Comparison of ENCODE assay signal across 8 cellular contexts in the genomic region with DNA sequence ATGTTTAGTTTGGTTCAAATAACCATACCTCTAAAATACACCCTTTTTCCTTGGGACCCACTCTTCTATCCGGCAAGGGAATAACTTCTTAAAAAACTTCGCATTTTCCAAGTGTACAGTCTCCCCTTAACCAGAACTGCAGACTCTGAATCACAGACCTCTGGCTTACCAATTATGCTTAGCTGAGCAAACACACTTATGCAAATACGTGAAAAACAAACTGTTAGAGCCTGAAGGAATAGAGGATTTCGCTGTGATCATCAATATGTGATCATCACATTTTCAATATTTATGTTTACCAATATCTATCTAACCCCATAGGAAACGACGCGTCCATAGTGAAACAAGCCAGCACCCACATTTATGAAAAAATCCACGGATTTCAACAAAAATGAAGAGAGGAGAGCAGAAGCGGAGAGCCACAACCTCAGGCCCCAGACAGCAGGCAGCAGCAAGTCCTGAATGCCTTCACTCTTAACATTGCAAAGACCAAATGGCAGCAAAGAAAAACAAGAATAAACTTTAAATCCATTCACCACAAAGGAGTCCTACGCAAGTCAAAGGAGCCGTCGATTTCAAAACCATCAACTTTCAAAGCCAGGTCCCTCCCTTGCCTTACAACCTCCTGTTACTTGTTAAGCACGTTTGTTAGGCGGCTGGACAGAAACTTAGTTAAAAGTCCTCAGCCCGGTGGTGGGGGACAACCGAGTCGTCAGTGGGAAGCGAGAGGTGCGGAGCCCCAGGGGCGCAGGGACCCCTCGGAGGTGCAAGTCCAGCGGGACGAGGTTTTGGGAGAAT. TPM values are rescaled to one million over a fixed set of nuclear protein-coding genes. Genes with fewer than 3 reads are reported as not detected.
DNase-seq lines count a peak whose midpoint lies in the region; ATAC-seq and TF ChIP-seq lines count a peak whose summit lies in the region.

No MANE protein-coding gene starts in this region.

- peak overlapping the region; percentile 79 for H3K27ac ChIP-seq in temporal lobe (ENCODE audit: low read depth, low read length)

- H3K27me3 Mint-ChIP-seq in brain, result peaks cover 49% of the 10 kb centered on the region

- no peak for TF ChIP-seq CTCF in brain (conservative IDR thresholded peaks at IDR 0.05)

- H3K27ac Mint-ChIP-seq in brain, result peak overlapping the region; percentile 2 to 90 (median 50)

- intact Hi-C loops in left colon (cut with DNase I, micrococcal nuclease), result no loop called here

- DNase-seq in NCI-H82 (lab: John Stamatoyannopoulos, UW), result peak; percentile 3
- DNase-seq in NCI-H82 treated with DMSO at 0.1 percent for 48 hours (lab: John Stamatoyannopoulos, UW; ENCODE audit: unreplicated experiment), result no peak
- no peak for DNase-seq in left colon
- no peak for DNase-seq in activated CD4-positive, alpha-beta T cell treated with anti-CD3 and anti-CD28 coated beads for 4 hours
- DNase-seq in NCI-H345 treated with DMSO at 0.1 percent for 48 hours (lab: John Stamatoyannopoulos, UW; ENCODE audit: unreplicated experiment), result no peak
- DNase-seq in activated CD8-positive, alpha-beta memory T cell treated with anti-CD3 and anti-CD28 coated beads, Interleukin-2, amount 50 U/mL, for 48 hours, result no peak

- ATAC-seq in left colon, result peak; percentile 15

- H3K4me1 Mint-ChIP-seq in brain, result peaks cover 51% of the 10 kb centered on the region

- H3K9me3 Mint-ChIP-seq in brain, result peaks cover 0 to 3% (median 0%) of the 10 kb centered on the region in 5 experiments

- H3K4me3 Mint-ChIP-seq in brain, result peak overlapping the region; percentile 82 to 93 (median 86)

- no peaks in the 10 kb centered on the region for H3K36me3 Mint-ChIP-seq in brain

RNA-seq across cellular contexts. Expression of a gene that starts 1.1 kb away (rescaled TPM):
- polyA plus RNA-seq in brain (ENCODE audit: insufficient read depth, low read depth, low replicate concordance), result 53.3 TPM
- 10 to 100 TPM; 25.7 to 28.0 TPM for total RNA-seq in left colon
- 13.0 TPM for total RNA-seq in temporal lobe
